ENCODE assay signal across 8 cellular contexts in genomic region chr4:77600521-77601451, GRCh38. TPM values are rescaled to one million over a fixed set of nuclear protein-coding genes. Genes with fewer than 3 reads are reported as not detected.
DNase-seq lines count a peak whose midpoint lies in the region; ATAC-seq, FAIRE-seq and TF ChIP-seq lines count a peak whose summit lies in the region.

No MANE protein-coding gene starts in this region.

- FAIRE-seq in endometrium (lab: Jason Lieb, UNC) = peak; percentile 26

- H3K27ac ChIP-seq in neural progenitor cell = no peak overlapping the region

- no peak overlapping the region for H3K4me2 ChIP-seq in neural progenitor cell

- no peaks in the 10 kb centered on the region for H3K4me1 ChIP-seq in neural progenitor cell

- H3K4me3 ChIP-seq in neural progenitor cell = no peak overlapping the region

- no peak overlapping the region for H3K4me3 Mint-ChIP-seq in neural progenitor cell

- peaks cover 2% of the 10 kb centered on the region for H3K4me1 Mint-ChIP-seq in neural progenitor cell

- DNase-seq in AG08395 (ENCODE audit: low spot score) (peak; percentile 57), ELF-1 (ENCODE audit: low read depth, low spot score) (peak; percentile 32), SHP77 (lab: John Stamatoyannopoulos, UW) (peak; percentile 53), neural progenitor cell (ENCODE audit: low spot score) (peak; percentile 64), NCI-H2196 (lab: John Stamatoyannopoulos, UW; ENCODE audit: unreplicated experiment) (no peak), NCI-H524 treated with DMSO at 0.1 percent for 48 hours (lab: John Stamatoyannopoulos, UW) (no peak)

- no peaks in the 10 kb centered on the region for H3K9me3 Mint-ChIP-seq in neural progenitor cell

- ATAC-seq in HG03432 (IDR thresholded peaks at IDR 0.05; ENCODE audit: unreplicated experiment) = peak; percentile 51

- no peak overlapping the region for H3K9ac ChIP-seq in neural progenitor cell

- H3K79me2 ChIP-seq in neural progenitor cell (ENCODE audit: low read depth) = no peaks in the 10 kb centered on the region

- H3K27me3 Mint-ChIP-seq in neural progenitor cell (ENCODE audit: insufficient read depth, low read depth) = no peaks in the 10 kb centered on the region

- no peaks in the 10 kb centered on the region for H3K36me3 Mint-ChIP-seq in neural progenitor cell

- no peaks in the 10 kb centered on the region for H3K9me3 ChIP-seq in neural progenitor cell (ENCODE audit: low read depth)

- no peaks in the 10 kb centered on the region for H4K20me1 ChIP-seq in neural progenitor cell (ENCODE audit: low read depth)

- H2AFZ ChIP-seq in neural progenitor cell (replicated peaks) = no peak overlapping the region

- no peaks in the 10 kb centered on the region for H3K27me3 ChIP-seq in neural progenitor cell

- no peak overlapping the region for H3K27ac Mint-ChIP-seq in neural progenitor cell

- TF ChIP-seq CTCF in neural progenitor cell (IDR thresholded peaks at IDR 0.05) = peak; percentile 80

- H3K36me3 ChIP-seq in neural progenitor cell = no peaks in the 10 kb centered on the region

- no peaks in the 10 kb centered on the region for H3F3A ChIP-seq in neural progenitor cell (ENCODE audit: low read depth)

RNA-seq across cellular contexts. Expression of gene CXCL13, which starts 4.8 kb away (rescaled TPM):
- total RNA-seq in neural progenitor cell (ENCODE audit: low replicate concordance) = not detected in 2 replicates

Comparison
In these comparisons a context has a peak if more than half of its experiments do, and no peak if none do; other contexts are left out.
1. DNase-seq: peak in AG08395 (single experiment), ELF-1 (single experiment), SHP77 (2 of 2) and neural progenitor cell (single experiment); none in NCI-H2196 (single experiment) and NCI-H524 treated with DMSO at 0.1 percent for 48 hours (single experiment).